11 cellular contexts compared by ENCODE assay signal in genomic region chr3:71629289-71630252, GRCh38. TPM values are rescaled to one million over a fixed set of nuclear protein-coding genes. Genes with fewer than 3 reads are reported as not detected.
DNase-seq lines count a peak whose midpoint lies in the region; ATAC-seq and TF ChIP-seq lines count a peak whose summit lies in the region.
"Had no signal": no experiment of that assay in that cellular context is flagged by ENCODE, and none has a peak within 500 bp of the region (broad histone marks: within the 10 kb centered on the region; RNA-seq: fewer than 3 reads in every experiment).

No MANE protein-coding gene starts in this region.

- H3K36me3 ChIP-seq in BJ (ENCODE audit: control insufficient read depth, insufficient read depth, low read length) (no peaks in the 10 kb centered on the region), ascending aorta (no peaks in the 10 kb centered on the region)

- CTCF ChIA-PET in BJ (lab: Yijun Ruan, JAX): interaction anchor here (1.4 kb wide), 1 partner anchor 10 kb away, joined by 3 read pairs; no protein-coding TSS in a partner anchor

- H3K4me3 ChIP-seq in BJ (ENCODE audit: low read depth, low read length): no peak overlapping the region
- H3K4me3 ChIP-seq in epithelial cell of esophagus (ENCODE audit: low read length): no peak overlapping the region
- no peak overlapping the region for H3K4me3 ChIP-seq in ascending aorta

- intact Hi-C loops in ascending aorta (cut with DNase I): no loop called here

- H3K27ac ChIP-seq in ascending aorta: no peak overlapping the region

- POLR2A ChIA-PET in BJ (lab: Charles Lee): interaction anchor here (0.6 kb wide), 1 partner anchor 1570 kb away, joined by 3 read pairs; no protein-coding TSS in a partner anchor

- DNase-seq in BJ (ENCODE audit: low read depth) (peak; percentile 63), NOMO-1 (lab: John Stamatoyannopoulos, UW; ENCODE audit: unreplicated experiment in 2 of 2) (peak; percentile 57 to 72), epithelial cell of esophagus (ENCODE audit: low read depth) (peak; percentile 6), naive B cell (peak; percentile 19), ascending aorta (ENCODE audit: low spot score in 2 of 2) (no peak), NCI-H2227 (lab: John Stamatoyannopoulos, UW; ENCODE audit: unreplicated experiment) (no peak)
- DNase-seq: COR-L47, NCI-H345, T-helper 1 cell had no signal

- H3K27ac Mint-ChIP-seq in naive B cell: peak overlapping the region in 2 of 6 donors; percentile 21 to 54

- H3K27me3 ChIP-seq in BJ (ENCODE audit: control insufficient read depth, insufficient read depth, low read length): 0 out of 2 replicates have a peak, but pooled peaks cover 3% of the 10 kb centered on the region
- no peaks in the 10 kb centered on the region for H3K27me3 ChIP-seq in ascending aorta

- H3K4me3 Mint-ChIP-seq in naive B cell: peak overlapping the region in 1 of 8 donors; percentile 21

- H3K4me1 Mint-ChIP-seq in naive B cell: peaks cover 0 to 11% (median 9%) of the 10 kb centered on the region in 3 donors

- ATAC-seq in naive B cell (ENCODE audit: low read depth in 2 of 2): peak; percentile 71 to 93
- ATAC-seq in HG02884 (IDR thresholded peaks at IDR 0.05; ENCODE audit: unreplicated experiment): no peak
- no peak for ATAC-seq in GM18517 (IDR thresholded peaks at IDR 0.05; ENCODE audit: unreplicated experiment)

- TF ChIP-seq CTCF in BJ (IDR thresholded peaks at IDR 0.05; ENCODE audit: insufficient read depth, low read depth, low read length): no peak
- no peak for TF ChIP-seq CTCF in epithelial cell of esophagus (IDR thresholded peaks at IDR 0.05; ENCODE audit: insufficient read depth, low read depth, low read length, missing control alignments)
- no peak for TF ChIP-seq CTCF in ascending aorta (IDR thresholded peaks at IDR 0.05)

- H3K9me3 ChIP-seq in ascending aorta: no peaks in the 10 kb centered on the region

- no peaks in the 10 kb centered on the region for H3K36me3 Mint-ChIP-seq in naive B cell

- no peaks in the 10 kb centered on the region for H3K27me3 Mint-ChIP-seq in naive B cell

- no peaks in the 10 kb centered on the region for H3K4me1 ChIP-seq in ascending aorta

- H3K9me3 Mint-ChIP-seq in naive B cell: peaks cover 0 to 4% (median 0%) of the 10 kb centered on the region in 7 donors

RNA-seq across cellular contexts. Expression of gene FOXP1, which starts 46.0 kb away (rescaled TPM):
- 32.3 and 37.0 TPM in 2 replicates for polyA plus RNA-seq in BJ (2011; rRNA removed)
- 101 and 120 TPM in 2 replicates for polyA minus RNA-seq in BJ (2011; rRNA and poly(A)+ RNA removed)
- 100 to 1,000 TPM; 441 to 620 (median 523) TPM for polyA plus RNA-seq in naive B cell (ENCODE audit: low read depth in 6 of 6)
- 171 TPM for total RNA-seq in ascending aorta

Comparison
In these comparisons a context has a peak if more than half of its experiments do, and no peak if none do; other contexts are left out.
1. DNase-seq: peak in BJ (single experiment), NOMO-1 (2 of 2), epithelial cell of esophagus (single experiment) and naive B cell (single experiment); none in ascending aorta (0 of 2) and NCI-H2227 (single experiment).
2. ATAC-seq: peak in naive B cell (2 of 2); none in HG02884 (single experiment) and GM18517 (single experiment).
3. RNA of gene FOXP1, which starts 46.0 kb away (polyA plus RNA-seq): 441 to 620 TPM in naive B cell; 32.3 to 37.0 TPM in BJ; every median in the first group is over 10 times any median in the second.